ENCODE assay signal across 1 cellular context in the genomic region with DNA sequence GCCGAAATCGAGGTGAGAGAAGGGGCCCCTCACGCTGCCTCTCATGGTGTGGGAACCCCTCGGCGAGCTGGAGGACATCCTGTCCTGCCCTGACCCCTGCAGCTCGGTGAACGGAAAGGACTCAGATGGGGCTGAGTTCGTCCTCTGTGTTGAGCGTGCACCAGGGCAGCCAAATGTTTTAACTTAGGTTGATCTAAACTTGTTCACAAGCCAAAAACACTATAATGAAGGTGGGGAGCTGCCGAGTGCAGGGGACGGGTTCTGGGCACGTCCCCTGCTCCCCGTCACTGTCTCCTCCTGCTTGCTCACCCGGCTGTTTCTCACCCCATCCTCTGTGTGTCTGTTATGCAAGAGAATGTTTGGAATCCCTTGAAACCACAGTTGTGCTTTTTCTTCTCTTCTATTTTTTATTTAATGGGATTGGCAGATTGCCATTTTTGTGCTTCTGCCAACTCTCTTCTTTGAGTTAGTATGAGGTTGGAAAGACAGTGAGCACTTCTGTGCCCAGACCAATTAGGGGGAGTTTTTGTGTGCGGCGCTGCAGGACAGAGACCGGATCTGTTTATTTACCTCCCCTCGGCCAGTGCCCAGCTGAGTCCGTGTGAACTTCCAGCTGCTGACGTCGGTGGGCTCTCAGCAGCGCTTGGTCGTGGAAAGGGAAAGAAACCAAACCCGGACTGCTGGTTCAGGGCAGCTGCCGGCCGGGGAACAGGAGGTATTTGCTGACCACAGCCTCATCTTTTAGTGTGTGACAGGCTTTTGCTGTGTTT.
TF ChIP-seq lines count a peak whose summit lies in the region.

No MANE protein-coding gene starts in this region.

TF ChIP-seq in HEK293, 187 proteins besides CTCF, POLR2A, EP300 and RAD21 (continued from another document):
- TF ChIP-seq, protein P1, sequence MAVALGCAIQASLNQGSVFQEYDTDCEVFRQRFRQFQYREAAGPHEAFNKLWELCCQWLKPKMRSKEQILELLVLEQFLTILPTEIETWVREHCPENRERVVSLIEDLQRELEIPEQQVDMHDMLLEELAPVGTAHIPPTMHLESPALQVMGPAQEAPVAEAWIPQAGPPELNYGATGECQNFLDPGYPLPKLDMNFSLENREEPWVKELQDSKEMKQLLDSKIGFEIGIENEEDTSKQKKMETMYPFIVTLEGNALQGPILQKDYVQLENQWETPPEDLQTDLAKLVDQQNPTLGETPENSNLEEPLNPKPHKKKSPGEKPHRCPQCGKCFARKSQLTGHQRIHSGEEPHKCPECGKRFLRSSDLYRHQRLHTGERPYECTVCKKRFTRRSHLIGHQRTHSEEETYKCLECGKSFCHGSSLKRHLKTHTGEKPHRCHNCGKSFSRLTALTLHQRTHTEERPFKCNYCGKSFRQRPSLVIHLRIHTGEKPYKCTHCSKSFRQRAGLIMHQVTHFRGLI (tag by site-specific recombination; IDR thresholded peaks at IDR 0.05), result peak; percentile 77
- peak; percentile 71; the same call in 1 of the 2 replicates for TF ChIP-seq ZNF24 (tag by site-specific recombination; IDR thresholded peaks at IDR 0.05)
- TF ChIP-seq, protein P2, sequence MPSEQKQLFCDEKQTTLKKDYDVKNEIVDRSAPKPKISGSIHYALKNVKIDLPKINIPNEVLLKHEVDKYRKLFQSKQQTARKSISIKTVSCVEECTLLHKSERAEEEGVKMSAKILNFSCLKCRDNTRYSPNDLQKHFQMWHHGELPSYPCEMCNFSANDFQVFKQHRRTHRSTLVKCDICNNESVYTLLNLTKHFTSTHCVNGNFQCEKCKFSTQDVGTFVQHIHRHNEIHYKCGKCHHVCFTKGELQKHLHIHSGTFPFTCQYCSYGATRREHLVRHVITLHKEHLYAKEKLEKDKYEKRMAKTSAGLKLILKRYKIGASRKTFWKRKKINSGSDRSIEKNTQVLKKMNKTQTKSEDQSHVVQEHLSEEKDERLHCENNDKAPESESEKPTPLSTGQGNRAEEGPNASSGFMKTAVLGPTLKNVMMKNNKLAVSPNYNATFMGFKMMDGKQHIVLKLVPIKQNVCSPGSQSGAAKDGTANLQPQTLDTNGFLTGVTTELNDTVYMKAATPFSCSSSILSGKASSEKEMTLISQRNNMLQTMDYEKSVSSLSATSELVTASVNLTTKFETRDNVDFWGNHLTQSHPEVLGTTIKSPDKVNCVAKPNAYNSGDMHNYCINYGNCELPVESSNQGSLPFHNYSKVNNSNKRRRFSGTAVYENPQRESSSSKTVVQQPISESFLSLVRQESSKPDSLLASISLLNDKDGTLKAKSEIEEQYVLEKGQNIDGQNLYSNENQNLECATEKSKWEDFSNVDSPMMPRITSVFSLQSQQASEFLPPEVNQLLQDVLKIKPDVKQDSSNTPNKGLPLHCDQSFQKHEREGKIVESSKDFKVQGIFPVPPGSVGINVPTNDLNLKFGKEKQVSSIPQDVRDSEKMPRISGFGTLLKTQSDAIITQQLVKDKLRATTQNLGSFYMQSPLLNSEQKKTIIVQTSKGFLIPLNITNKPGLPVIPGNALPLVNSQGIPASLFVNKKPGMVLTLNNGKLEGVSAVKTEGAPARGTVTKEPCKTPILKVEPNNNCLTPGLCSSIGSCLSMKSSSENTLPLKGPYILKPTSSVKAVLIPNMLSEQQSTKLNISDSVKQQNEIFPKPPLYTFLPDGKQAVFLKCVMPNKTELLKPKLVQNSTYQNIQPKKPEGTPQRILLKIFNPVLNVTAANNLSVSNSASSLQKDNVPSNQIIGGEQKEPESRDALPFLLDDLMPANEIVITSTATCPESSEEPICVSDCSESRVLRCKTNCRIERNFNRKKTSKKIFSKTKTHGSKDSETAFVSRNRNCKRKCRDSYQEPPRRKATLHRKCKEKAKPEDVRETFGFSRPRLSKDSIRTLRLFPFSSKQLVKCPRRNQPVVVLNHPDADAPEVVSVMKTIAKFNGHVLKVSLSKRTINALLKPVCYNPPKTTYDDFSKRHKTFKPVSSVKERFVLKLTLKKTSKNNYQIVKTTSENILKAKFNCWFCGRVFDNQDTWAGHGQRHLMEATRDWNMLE (tag by site-specific recombination; conservative IDR thresholded peaks at IDR 0.05; ENCODE audit: low read depth), result 0 out of 2 replicates have a peak, but pooled peaks have one; percentile 27
- TF ChIP-seq ZNF341 (tag by site-specific recombination; IDR thresholded peaks at IDR 0.05; ENCODE audit: low read depth), result 0 out of 2 replicates have a peak, but pooled peaks have one; percentile 13
- TF ChIP-seq ZNF629 (tag by site-specific recombination; IDR thresholded peaks at IDR 0.05), result peak; percentile 64; the same call in 1 of the 2 replicates
- TF ChIP-seq, protein P3, sequence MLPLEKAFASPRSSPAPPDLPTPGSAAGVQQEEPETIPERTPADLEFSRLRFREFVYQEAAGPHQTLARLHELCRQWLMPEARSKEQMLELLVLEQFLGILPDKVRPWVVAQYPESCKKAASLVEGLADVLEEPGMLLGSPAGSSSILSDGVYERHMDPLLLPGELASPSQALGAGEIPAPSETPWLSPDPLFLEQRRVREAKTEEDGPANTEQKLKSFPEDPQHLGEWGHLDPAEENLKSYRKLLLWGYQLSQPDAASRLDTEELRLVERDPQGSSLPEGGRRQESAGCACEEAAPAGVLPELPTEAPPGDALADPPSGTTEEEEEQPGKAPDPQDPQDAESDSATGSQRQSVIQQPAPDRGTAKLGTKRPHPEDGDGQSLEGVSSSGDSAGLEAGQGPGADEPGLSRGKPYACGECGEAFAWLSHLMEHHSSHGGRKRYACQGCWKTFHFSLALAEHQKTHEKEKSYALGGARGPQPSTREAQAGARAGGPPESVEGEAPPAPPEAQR (tag by site-specific recombination; IDR thresholded peaks at IDR 0.05), result no peak
- TF ChIP-seq ZSCAN30 (tag by site-specific recombination; IDR thresholded peaks at IDR 0.05), result peak; percentile 77; the same call in 1 of the 2 replicates
- TF ChIP-seq, protein P4, sequence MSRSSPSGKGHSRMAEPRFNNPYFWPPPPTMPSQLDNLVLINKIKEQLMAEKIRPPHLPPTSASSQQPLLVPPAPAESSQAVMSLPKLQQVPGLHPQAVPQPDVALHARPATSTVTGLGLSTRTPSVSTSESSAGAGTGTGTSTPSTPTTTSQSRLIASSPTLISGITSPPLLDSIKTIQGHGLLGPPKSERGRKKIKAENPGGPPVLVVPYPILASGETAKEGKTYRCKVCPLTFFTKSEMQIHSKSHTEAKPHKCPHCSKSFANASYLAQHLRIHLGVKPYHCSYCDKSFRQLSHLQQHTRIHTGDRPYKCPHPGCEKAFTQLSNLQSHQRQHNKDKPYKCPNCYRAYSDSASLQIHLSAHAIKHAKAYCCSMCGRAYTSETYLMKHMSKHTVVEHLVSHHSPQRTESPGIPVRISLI (tag by site-specific recombination; IDR thresholded peaks at IDR 0.05), result peak; percentile 95
- peak; percentile 99 for TF ChIP-seq FEZF1 (tag by site-specific recombination; IDR thresholded peaks at IDR 0.05)
- TF ChIP-seq, protein P5, sequence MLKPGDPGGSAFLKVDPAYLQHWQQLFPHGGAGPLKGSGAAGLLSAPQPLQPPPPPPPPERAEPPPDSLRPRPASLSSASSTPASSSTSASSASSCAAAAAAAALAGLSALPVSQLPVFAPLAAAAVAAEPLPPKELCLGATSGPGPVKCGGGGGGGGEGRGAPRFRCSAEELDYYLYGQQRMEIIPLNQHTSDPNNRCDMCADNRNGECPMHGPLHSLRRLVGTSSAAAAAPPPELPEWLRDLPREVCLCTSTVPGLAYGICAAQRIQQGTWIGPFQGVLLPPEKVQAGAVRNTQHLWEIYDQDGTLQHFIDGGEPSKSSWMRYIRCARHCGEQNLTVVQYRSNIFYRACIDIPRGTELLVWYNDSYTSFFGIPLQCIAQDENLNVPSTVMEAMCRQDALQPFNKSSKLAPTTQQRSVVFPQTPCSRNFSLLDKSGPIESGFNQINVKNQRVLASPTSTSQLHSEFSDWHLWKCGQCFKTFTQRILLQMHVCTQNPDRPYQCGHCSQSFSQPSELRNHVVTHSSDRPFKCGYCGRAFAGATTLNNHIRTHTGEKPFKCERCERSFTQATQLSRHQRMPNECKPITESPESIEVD (tag by site-specific recombination; IDR thresholded peaks at IDR 0.05), result peak; percentile 96
- TF ChIP-seq, protein P6, sequence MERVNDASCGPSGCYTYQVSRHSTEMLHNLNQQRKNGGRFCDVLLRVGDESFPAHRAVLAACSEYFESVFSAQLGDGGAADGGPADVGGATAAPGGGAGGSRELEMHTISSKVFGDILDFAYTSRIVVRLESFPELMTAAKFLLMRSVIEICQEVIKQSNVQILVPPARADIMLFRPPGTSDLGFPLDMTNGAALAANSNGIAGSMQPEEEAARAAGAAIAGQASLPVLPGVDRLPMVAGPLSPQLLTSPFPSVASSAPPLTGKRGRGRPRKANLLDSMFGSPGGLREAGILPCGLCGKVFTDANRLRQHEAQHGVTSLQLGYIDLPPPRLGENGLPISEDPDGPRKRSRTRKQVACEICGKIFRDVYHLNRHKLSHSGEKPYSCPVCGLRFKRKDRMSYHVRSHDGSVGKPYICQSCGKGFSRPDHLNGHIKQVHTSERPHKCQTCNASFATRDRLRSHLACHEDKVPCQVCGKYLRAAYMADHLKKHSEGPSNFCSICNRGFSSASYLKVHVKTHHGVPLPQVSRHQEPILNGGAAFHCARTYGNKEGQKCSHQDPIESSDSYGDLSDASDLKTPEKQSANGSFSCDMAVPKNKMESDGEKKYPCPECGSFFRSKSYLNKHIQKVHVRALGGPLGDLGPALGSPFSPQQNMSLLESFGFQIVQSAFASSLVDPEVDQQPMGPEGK (tag by site-specific recombination; IDR thresholded peaks at IDR 0.05), result peak; percentile 55; the same call in 1 of the 2 replicates
- no peak for TF ChIP-seq ZNF394 (tag by site-specific recombination; IDR thresholded peaks at IDR 0.05; ENCODE audit: borderline replicate concordance)
- TF ChIP-seq ZNF549 (tag by site-specific recombination; IDR thresholded peaks at IDR 0.05), result no peak
- TF ChIP-seq ZNF366 (tag by site-specific recombination; conservative IDR thresholded peaks at IDR 0.05), result peak; percentile 81
- TF ChIP-seq, protein P7, sequence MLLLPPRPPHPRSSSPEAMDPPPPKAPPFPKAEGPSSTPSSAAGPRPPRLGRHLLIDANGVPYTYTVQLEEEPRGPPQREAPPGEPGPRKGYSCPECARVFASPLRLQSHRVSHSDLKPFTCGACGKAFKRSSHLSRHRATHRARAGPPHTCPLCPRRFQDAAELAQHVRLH (tag by site-specific recombination; IDR thresholded peaks at IDR 0.05), result 0 out of 2 replicates have a peak, but pooled peaks have one; percentile 27
- TF ChIP-seq ZNF843 (tag by site-specific recombination; IDR thresholded peaks at IDR 0.05), result peak; percentile 79
- TF ChIP-seq OSR2 (tag by site-specific recombination; IDR thresholded peaks at IDR 0.05), result peak; percentile 81
- TF ChIP-seq ZNF623 (tag by site-specific recombination; IDR thresholded peaks at IDR 0.05), result no peak
- peak; percentile 82; the same call in 1 of the 2 replicates for TF ChIP-seq ZEB2 (tag by site-specific recombination; IDR thresholded peaks at IDR 0.05)
- TF ChIP-seq ZBTB8A (tag by site-specific recombination; IDR thresholded peaks at IDR 0.05), result peak; percentile 52
- peak; percentile 97 for TF ChIP-seq MZF1 (tag by site-specific recombination; IDR thresholded peaks at IDR 0.05; ENCODE audit: borderline replicate concordance)
